13 cellular contexts compared by ENCODE assay signal in genomic region chr1:183912265-183912886, GRCh38.
DNase-seq lines count a peak whose midpoint lies in the region; ATAC-seq and TF ChIP-seq lines count a peak whose summit lies in the region.
"Had no signal": no experiment of that assay in that cellular context is flagged by ENCODE, and none has a peak within 500 bp of the region (broad histone marks: within the 10 kb centered on the region; RNA-seq: fewer than 3 reads in every experiment).

No MANE protein-coding gene starts in this region.

- H3K9ac ChIP-seq in colonic mucosa (ENCODE audit: low read depth in 2 of 2, low read length in 2 of 2) = no peak overlapping the region

- DNase-seq in colonic mucosa (no peak), UCSD-AML1 (lab: John Stamatoyannopoulos, UW; ENCODE audit: unreplicated experiment) (no peak), left colon (no peak), progenitor cell of endocrine pancreas (ENCODE audit: low spot score, unreplicated experiment) (no peak)
- DNase-seq: activated T-cell treated with anti-CD3 and anti-CD28 coated beads, Interleukin-2, amount 50 U/mL, for 4 hours; cerebellar nuclear complex; NCI-H748 treated with DMSO at 0.1 percent for 48 hours had no signal

- TF ChIP-seq CTCF in colonic mucosa (IDR thresholded peaks at IDR 0.05) = no peak
- no peak for TF ChIP-seq CTCF in progenitor cell of endocrine pancreas (IDR thresholded peaks at IDR 0.05; ENCODE audit: unreplicated experiment)

- H3K27ac ChIP-seq in colonic mucosa = peak overlapping the region; percentile 24

- no peaks in the 10 kb centered on the region for H3K9me3 Mint-ChIP-seq in activated T-helper 17 cell treated with anti-CD3 and anti-CD28 coated beads, Interleukin-2, amount 50 U/mL, for 72 hours
- H3K9me3 Mint-ChIP-seq in progenitor cell of endocrine pancreas (ENCODE audit: low read depth) = no peaks in the 10 kb centered on the region
- H3K9me3 Mint-ChIP-seq: activated T-cell treated with anti-CD3 and anti-CD28 coated beads, Interleukin-2, amount 50 U/mL, for 4 hours; GM23338; mesothelial cell of epicardium had no signal

- H3K36me3 Mint-ChIP-seq in activated T-helper 17 cell treated with anti-CD3 and anti-CD28 coated beads, Interleukin-2, amount 50 U/mL, for 72 hours (ENCODE audit: low read depth) = no peaks in the 10 kb centered on the region
- peaks cover 5% of the 10 kb centered on the region for H3K36me3 Mint-ChIP-seq in progenitor cell of endocrine pancreas (ENCODE audit: insufficient read depth)

- no peaks in the 10 kb centered on the region for H3K9me3 ChIP-seq in colonic mucosa

- no peaks in the 10 kb centered on the region for H3K36me3 ChIP-seq in colonic mucosa

- no peaks in the 10 kb centered on the region for H3K27me3 ChIP-seq in colonic mucosa

- H3K4me3 ChIP-seq in colonic mucosa = no peak overlapping the region
- H3K4me3 ChIP-seq: GM23338 had no signal

- peaks cover 20% of the 10 kb centered on the region for H3K4me1 Mint-ChIP-seq in activated T-helper 17 cell treated with anti-CD3 and anti-CD28 coated beads, Interleukin-2, amount 50 U/mL, for 72 hours
- H3K4me1 Mint-ChIP-seq in progenitor cell of endocrine pancreas (ENCODE audit: low read depth) = peaks cover 4% of the 10 kb centered on the region

- no peaks in the 10 kb centered on the region for H3K27me3 Mint-ChIP-seq in activated T-helper 17 cell treated with anti-CD3 and anti-CD28 coated beads, Interleukin-2, amount 50 U/mL, for 72 hours
- H3K27me3 Mint-ChIP-seq in progenitor cell of endocrine pancreas = no peaks in the 10 kb centered on the region

- no peaks in the 10 kb centered on the region for H3K4me1 ChIP-seq in colonic mucosa

- peak; percentile 63 for ATAC-seq in GM18511 (IDR thresholded peaks at IDR 0.05; ENCODE audit: unreplicated experiment)
- peak; percentile 43 for ATAC-seq in GM21526 (IDR thresholded peaks at IDR 0.05; ENCODE audit: low FRiP score, unreplicated experiment)
- peak; percentile 51 for ATAC-seq in HG03159 (IDR thresholded peaks at IDR 0.05; ENCODE audit: unreplicated experiment)
- ATAC-seq in activated T-helper 17 cell treated with anti-CD3 and anti-CD28 coated beads, Interleukin-2, amount 50 U/mL, for 72 hours (replicated peaks) = no peak
- ATAC-seq in left colon = no peak
- ATAC-seq: activated T-cell treated with anti-CD3 and anti-CD28 coated beads, Interleukin-2, amount 50 U/mL, for 4 hours; GM23338 had no signal

- no peak overlapping the region for H3K27ac Mint-ChIP-seq in activated T-helper 17 cell treated with anti-CD3 and anti-CD28 coated beads, Interleukin-2, amount 50 U/mL, for 72 hours
- no peak overlapping the region for H3K27ac Mint-ChIP-seq in progenitor cell of endocrine pancreas
- H3K27ac Mint-ChIP-seq: GM23338 had no signal

- intact Hi-C loops in colonic mucosa (cut with DNase I) = loop anchor here (10.0 kb wide), 1 partner anchor 228 kb away; no protein-coding TSS in a partner anchor
- intact Hi-C loops in left colon (cut with DNase I, micrococcal nuclease) = loop anchor here (10.0 kb wide), 2 partner anchors 108 to 258 kb away; partner anchors contain the start of genes APOBEC4 (in 1 of the 2) and RGL1 (in 1 of the 2)

- H3K4me3 Mint-ChIP-seq in activated T-helper 17 cell treated with anti-CD3 and anti-CD28 coated beads, Interleukin-2, amount 50 U/mL, for 72 hours = no peak overlapping the region
- H3K4me3 Mint-ChIP-seq in progenitor cell of endocrine pancreas (ENCODE audit: low read depth) = no peak overlapping the region
- H3K4me3 Mint-ChIP-seq: activated T-cell treated with anti-CD3 and anti-CD28 coated beads, Interleukin-2, amount 50 U/mL, for 4 hours; GM23338; mesothelial cell of epicardium had no signal

Comparison
In these comparisons a context has a peak if more than half of its experiments do, and no peak if none do; other contexts are left out.
1. ATAC-seq: peak in GM18511 (single experiment), GM21526 (single experiment) and HG03159 (single experiment); none in activated T-helper 17 cell treated with anti-CD3 and anti-CD28 coated beads, Interleukin-2, amount 50 U/mL, for 72 hours (single experiment) and left colon (single experiment).